Comparison of ENCODE assay signal across 4 cellular contexts in genomic region chr12:56909403-56909802, GRCh38.
TF ChIP-seq lines count a peak whose summit lies in the region.

No MANE protein-coding gene starts in this region.

TF ChIP-seq in A549, 52 proteins besides CTCF, POLR2A, EP300 and RAD21:
- TF ChIP-seq ZFP36 (IDR thresholded peaks at IDR 0.05; ENCODE audit: borderline replicate concordance, partially characterized antibody): peak; percentile 19

TF ChIP-seq in HCT116, 20 proteins besides CTCF, POLR2A, EP300 and RAD21:
- TF ChIP-seq CBX3 (IDR thresholded peaks at IDR 0.05; ENCODE audit: low read depth): peak; percentile 22; the same call in 1 of the 2 replicates
TF ChIP-seq in HCT116: peak in this region for 1; not testable (repeated sequence) for 19.

TF ChIP-seq in HEK293, 187 proteins besides CTCF, POLR2A, EP300 and RAD21:
- 0 out of 2 replicates have a peak, but pooled peaks have one; percentile 46 for TF ChIP-seq ZNF280D (tag by site-specific recombination; IDR thresholded peaks at IDR 0.05)
- peak; percentile 52 for TF ChIP-seq SETDB1 (IDR thresholded peaks at IDR 0.05; ENCODE audit: insufficient read length, low read length)

TF ChIP-seq in K562, 482 proteins besides CTCF, POLR2A, EP300 and RAD21:
- TF ChIP-seq ZFP36 (IDR thresholded peaks at IDR 0.05; ENCODE audit: low read depth, low read length, partially characterized antibody) (peak; percentile 50), CBX3 (IDR thresholded peaks at IDR 0.05; ENCODE audit: borderline replicate concordance in 1 of 2, low read length in 2 of 2) (peak in 1 of 2 experiments; percentile 84; a peak in 2 of 3 replicates), TRIM28 (IDR thresholded peaks at IDR 0.05) (peak; percentile 91), XRCC3 (IDR thresholded peaks at IDR 0.05) (0 out of 2 replicates have a peak, but pooled peaks have one; percentile 67), CBX5 (IDR thresholded peaks at IDR 0.05; ENCODE audit: borderline replicate concordance, low read depth) (peak; percentile 95), ZNF280A (IDR thresholded peaks at IDR 0.05; ENCODE audit: low read depth, partially characterized antibody) (peak; percentile 75)
